Comparison of ENCODE assay signal across 1 cellular context in the genomic region with DNA sequence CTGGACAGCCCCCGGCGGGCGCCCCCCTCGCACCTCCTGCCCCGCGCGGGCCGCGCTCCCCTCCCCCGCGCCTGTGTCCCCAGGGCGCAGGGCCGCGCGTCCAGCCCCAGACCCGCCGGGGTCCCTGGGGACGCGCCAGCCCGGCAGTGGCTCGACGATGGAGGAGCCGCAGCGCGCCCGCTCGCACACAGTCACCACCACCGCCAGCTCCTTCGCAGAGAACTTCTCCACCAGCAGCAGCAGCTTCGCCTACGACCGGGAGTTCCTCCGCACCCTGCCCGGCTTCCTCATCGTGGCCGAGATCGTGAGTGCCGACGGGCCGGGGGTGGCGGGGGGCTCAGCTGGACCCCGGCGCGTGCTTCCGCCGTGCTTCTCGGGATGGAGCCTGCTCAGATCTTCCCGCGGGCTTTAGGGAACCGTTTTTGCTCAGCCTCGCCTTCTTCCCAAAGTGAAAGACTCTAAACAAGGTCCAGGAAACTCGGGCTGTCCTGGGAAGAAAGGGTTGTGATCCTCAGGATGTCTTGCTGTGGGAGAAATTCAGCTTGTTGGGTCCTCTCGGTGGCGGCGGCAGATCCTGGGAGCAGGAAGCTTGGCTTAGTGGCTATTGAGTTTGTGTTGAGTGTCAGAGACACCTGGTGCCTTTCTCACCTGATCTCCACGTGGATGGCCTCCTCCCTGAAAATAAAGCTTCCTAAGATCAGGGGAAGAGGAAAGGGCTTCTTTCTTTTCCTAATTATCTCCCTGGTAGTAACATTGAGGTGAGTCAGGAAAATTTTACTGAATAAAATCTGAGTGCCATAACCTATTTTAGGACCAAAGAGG.
A peak's percentile ranks its signal among the peaks of the same experiment; 100 is the strongest.
TF ChIP-seq lines count a peak whose summit lies in the region.

No MANE protein-coding gene starts in this region.

TF ChIP-seq in HepG2, 621 proteins besides CTCF, POLR2A, EP300 and RAD21 (continued from another document and continues in another):
- TF ChIP-seq ZNF34 (CRISPR knock-in tag; IDR thresholded peaks at IDR 0.05; ENCODE audit: borderline replicate concordance) (no peak), FOXA1 (IDR thresholded peaks at IDR 0.05) (no peak), FOXA1 (CRISPR knock-in tag; IDR thresholded peaks at IDR 0.05) (no peak), ZSCAN31 (CRISPR knock-in tag; IDR thresholded peaks at IDR 0.05; ENCODE audit: low read depth) (no peak), SNAPC2 (CRISPR knock-in tag; IDR thresholded peaks at IDR 0.05) (no peak), MAFF (IDR thresholded peaks at IDR 0.05; ENCODE audit: low read depth, low read length) (no peak), SIN3A (IDR thresholded peaks at IDR 0.05; ENCODE audit: borderline replicate concordance, low read depth, low read length) (0 out of 2 replicates have a peak, but pooled peaks have one; percentile 21), ZBTB8A (CRISPR knock-in tag; IDR thresholded peaks at IDR 0.05; ENCODE audit: borderline replicate concordance, low read depth) (no peak), NFRKB (IDR thresholded peaks at IDR 0.05) (no peak), RBFOX2 (IDR thresholded peaks at IDR 0.05; ENCODE audit: low read depth, low read length) (peak; percentile 8; the same call in 1 of the 2 replicates), HMG20B (CRISPR knock-in tag; conservative IDR thresholded peaks at IDR 0.05) (no peak), IKZF1 (IDR thresholded peaks at IDR 0.05) (no peak), ZNF737 (CRISPR knock-in tag; IDR thresholded peaks at IDR 0.05; ENCODE audit: borderline replicate concordance) (no peak), JUN (CRISPR knock-in tag; IDR thresholded peaks at IDR 0.05) (no peak), POLR2AphosphoS2 (IDR thresholded peaks at IDR 0.05; ENCODE audit: low read depth, low read length) (no peak), NR3C1 (CRISPR knock-in tag; IDR thresholded peaks at IDR 0.05) (no peak), MXD1 (CRISPR knock-in tag; IDR thresholded peaks at IDR 0.05) (no peak; the same call in 1 of the 2 replicates), SMAD3 (CRISPR knock-in tag; IDR thresholded peaks at IDR 0.05) (no peak), ZNF816 (CRISPR knock-in tag; IDR thresholded peaks at IDR 0.05; ENCODE audit: borderline replicate concordance) (no peak), ZBTB4 (CRISPR knock-in tag; IDR thresholded peaks at IDR 0.05; ENCODE audit: borderline replicate concordance) (no peak), ZBTB7A (CRISPR knock-in tag; IDR thresholded peaks at IDR 0.05) (0 out of 2 replicates have a peak, but pooled peaks have one; percentile 39), ZFP37 (CRISPR knock-in tag; IDR thresholded peaks at IDR 0.05; ENCODE audit: borderline replicate concordance) (no peak), CENPBD1 (CRISPR knock-in tag; IDR thresholded peaks at IDR 0.05; ENCODE audit: borderline replicate concordance, low read depth) (no peak), ZNF317 (CRISPR knock-in tag; IDR thresholded peaks at IDR 0.05) (no peak), FOXA3 (CRISPR knock-in tag; IDR thresholded peaks at IDR 0.05) (no peak)
- TF ChIP-seq, protein P1, sequence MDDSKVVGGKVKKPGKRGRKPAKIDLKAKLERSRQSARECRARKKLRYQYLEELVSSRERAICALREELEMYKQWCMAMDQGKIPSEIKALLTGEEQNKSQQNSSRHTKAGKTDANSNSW (CRISPR knock-in tag; IDR thresholded peaks at IDR 0.05; ENCODE audit: borderline replicate concordance): no peak
- TF ChIP-seq, protein P2, sequence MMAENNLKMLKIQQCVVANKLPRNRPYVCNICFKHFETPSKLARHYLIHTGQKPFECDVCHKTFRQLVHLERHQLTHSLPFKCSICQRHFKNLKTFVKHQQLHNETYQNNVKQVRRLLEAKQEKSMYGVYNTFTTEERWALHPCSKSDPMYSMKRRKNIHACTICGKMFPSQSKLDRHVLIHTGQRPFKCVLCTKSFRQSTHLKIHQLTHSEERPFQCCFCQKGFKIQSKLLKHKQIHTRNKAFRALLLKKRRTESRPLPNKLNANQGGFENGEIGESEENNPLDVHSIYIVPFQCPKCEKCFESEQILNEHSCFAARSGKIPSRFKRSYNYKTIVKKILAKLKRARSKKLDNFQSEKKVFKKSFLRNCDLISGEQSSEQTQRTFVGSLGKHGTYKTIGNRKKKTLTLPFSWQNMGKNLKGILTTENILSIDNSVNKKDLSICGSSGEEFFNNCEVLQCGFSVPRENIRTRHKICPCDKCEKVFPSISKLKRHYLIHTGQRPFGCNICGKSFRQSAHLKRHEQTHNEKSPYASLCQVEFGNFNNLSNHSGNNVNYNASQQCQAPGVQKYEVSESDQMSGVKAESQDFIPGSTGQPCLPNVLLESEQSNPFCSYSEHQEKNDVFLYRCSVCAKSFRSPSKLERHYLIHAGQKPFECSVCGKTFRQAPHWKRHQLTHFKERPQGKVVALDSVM (CRISPR knock-in tag; IDR thresholded peaks at IDR 0.05): no peak
- TF ChIP-seq, protein P3, sequence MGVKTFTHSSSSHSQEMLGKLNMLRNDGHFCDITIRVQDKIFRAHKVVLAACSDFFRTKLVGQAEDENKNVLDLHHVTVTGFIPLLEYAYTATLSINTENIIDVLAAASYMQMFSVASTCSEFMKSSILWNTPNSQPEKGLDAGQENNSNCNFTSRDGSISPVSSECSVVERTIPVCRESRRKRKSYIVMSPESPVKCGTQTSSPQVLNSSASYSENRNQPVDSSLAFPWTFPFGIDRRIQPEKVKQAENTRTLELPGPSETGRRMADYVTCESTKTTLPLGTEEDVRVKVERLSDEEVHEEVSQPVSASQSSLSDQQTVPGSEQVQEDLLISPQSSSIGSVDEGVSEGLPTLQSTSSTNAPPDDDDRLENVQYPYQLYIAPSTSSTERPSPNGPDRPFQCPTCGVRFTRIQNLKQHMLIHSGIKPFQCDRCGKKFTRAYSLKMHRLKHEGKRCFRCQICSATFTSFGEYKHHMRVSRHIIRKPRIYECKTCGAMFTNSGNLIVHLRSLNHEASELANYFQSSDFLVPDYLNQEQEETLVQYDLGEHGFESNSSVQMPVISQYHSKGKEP (CRISPR knock-in tag; IDR thresholded peaks at IDR 0.05): no peak
- TF ChIP-seq, protein P4, sequence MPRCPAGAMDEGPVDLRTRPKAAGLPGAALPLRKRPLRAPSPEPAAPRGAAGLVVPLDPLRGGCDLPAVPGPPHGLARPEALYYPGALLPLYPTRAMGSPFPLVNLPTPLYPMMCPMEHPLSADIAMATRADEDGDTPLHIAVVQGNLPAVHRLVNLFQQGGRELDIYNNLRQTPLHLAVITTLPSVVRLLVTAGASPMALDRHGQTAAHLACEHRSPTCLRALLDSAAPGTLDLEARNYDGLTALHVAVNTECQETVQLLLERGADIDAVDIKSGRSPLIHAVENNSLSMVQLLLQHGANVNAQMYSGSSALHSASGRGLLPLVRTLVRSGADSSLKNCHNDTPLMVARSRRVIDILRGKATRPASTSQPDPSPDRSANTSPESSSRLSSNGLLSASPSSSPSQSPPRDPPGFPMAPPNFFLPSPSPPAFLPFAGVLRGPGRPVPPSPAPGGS (CRISPR knock-in tag; IDR thresholded peaks at IDR 0.05): no peak
- TF ChIP-seq, protein P5, sequence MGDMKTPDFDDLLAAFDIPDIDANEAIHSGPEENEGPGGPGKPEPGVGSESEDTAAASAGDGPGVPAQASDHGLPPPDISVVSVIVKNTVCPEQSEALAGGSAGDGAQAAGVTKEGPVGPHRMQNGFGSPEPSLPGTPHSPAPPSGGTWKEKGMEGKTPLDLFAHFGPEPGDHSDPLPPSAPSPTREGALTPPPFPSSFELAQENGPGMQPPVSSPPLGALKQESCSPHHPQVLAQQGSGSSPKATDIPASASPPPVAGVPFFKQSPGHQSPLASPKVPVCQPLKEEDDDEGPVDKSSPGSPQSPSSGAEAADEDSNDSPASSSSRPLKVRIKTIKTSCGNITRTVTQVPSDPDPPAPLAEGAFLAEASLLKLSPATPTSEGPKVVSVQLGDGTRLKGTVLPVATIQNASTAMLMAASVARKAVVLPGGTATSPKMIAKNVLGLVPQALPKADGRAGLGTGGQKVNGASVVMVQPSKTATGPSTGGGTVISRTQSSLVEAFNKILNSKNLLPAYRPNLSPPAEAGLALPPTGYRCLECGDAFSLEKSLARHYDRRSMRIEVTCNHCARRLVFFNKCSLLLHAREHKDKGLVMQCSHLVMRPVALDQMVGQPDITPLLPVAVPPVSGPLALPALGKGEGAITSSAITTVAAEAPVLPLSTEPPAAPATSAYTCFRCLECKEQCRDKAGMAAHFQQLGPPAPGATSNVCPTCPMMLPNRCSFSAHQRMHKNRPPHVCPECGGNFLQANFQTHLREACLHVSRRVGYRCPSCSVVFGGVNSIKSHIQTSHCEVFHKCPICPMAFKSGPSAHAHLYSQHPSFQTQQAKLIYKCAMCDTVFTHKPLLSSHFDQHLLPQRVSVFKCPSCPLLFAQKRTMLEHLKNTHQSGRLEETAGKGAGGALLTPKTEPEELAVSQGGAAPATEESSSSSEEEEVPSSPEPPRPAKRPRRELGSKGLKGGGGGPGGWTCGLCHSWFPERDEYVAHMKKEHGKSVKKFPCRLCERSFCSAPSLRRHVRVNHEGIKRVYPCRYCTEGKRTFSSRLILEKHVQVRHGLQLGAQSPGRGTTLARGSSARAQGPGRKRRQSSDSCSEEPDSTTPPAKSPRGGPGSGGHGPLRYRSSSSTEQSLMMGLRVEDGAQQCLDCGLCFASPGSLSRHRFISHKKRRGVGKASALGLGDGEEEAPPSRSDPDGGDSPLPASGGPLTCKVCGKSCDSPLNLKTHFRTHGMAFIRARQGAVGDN (CRISPR knock-in tag; IDR thresholded peaks at IDR 0.05): no peak
- TF ChIP-seq, protein P6, sequence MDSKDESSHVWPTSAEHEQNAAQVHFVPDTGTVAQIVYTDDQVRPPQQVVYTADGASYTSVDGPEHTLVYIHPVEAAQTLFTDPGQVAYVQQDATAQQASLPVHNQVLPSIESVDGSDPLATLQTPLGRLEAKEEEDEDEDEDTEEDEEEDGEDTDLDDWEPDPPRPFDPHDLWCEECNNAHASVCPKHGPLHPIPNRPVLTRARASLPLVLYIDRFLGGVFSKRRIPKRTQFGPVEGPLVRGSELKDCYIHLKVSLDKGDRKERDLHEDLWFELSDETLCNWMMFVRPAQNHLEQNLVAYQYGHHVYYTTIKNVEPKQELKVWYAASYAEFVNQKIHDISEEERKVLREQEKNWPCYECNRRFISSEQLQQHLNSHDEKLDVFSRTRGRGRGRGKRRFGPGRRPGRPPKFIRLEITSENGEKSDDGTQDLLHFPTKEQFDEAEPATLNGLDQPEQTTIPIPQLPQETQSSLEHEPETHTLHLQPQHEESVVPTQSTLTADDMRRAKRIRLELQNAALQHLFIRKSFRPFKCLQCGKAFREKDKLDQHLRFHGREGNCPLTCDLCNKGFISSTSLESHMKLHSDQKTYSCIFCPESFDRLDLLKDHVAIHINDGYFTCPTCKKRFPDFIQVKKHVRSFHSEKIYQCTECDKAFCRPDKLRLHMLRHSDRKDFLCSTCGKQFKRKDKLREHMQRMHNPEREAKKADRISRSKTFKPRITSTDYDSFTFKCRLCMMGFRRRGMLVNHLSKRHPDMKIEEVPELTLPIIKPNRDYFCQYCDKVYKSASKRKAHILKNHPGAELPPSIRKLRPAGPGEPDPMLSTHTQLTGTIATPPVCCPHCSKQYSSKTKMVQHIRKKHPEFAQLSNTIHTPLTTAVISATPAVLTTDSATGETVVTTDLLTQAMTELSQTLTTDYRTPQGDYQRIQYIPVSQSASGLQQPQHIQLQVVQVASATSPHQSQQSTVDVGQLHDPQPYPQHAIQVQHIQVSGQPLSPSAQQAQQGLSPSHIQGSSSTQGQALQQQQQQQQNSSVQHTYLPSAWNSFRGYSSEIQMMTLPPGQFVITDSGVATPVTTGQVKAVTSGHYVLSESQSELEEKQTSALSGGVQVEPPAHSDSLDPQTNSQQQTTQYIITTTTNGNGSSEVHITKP (CRISPR knock-in tag; IDR thresholded peaks at IDR 0.05; ENCODE audit: low read depth): no peak
